ENCODE assay signal across 1 cellular context in genomic region chr21:33362044-33362555, GRCh38.
TF ChIP-seq lines count a peak whose summit lies in the region.

No MANE protein-coding gene starts in this region.

TF ChIP-seq in IMR-90, 13 proteins besides CTCF, POLR2A, EP300 and RAD21:
- TF ChIP-seq USF2 (IDR thresholded peaks at IDR 0.05; ENCODE audit: low read depth, low read length) (no peak), RCOR1 (IDR thresholded peaks at IDR 0.05; ENCODE audit: insufficient replicate concordance, low read length) (no peak)
TF ChIP-seq in IMR-90: peak in this region for 0.
